ENCODE assay signal across 2 cellular contexts in the genomic region with DNA sequence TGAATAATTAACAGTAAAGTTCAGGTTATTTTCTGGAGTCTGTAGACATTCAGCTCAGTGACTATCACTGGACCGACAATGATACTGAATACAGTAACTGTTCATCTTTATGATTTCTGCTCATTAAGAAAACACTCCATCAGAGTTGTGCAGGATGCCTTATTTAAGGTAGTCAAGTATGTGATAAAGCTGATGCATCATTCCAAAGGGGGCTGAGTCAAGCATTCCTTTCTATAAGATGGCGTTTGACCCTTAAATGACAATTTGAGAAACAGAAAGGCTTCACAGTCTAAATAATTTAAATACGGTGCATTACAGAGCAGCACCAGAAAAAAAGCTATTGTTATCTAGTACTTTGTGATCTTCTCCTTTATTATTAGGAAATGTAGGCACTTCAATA.
TF ChIP-seq lines count a peak whose summit lies in the region.

No MANE protein-coding gene starts in this region.

TF ChIP-seq in SK-N-SH treated with all-trans-retinoic acid at 6 μM for 48 hours, 23 proteins besides CTCF, POLR2A, EP300 and RAD21 (continued from another document):
- TF ChIP-seq, protein P1, sequence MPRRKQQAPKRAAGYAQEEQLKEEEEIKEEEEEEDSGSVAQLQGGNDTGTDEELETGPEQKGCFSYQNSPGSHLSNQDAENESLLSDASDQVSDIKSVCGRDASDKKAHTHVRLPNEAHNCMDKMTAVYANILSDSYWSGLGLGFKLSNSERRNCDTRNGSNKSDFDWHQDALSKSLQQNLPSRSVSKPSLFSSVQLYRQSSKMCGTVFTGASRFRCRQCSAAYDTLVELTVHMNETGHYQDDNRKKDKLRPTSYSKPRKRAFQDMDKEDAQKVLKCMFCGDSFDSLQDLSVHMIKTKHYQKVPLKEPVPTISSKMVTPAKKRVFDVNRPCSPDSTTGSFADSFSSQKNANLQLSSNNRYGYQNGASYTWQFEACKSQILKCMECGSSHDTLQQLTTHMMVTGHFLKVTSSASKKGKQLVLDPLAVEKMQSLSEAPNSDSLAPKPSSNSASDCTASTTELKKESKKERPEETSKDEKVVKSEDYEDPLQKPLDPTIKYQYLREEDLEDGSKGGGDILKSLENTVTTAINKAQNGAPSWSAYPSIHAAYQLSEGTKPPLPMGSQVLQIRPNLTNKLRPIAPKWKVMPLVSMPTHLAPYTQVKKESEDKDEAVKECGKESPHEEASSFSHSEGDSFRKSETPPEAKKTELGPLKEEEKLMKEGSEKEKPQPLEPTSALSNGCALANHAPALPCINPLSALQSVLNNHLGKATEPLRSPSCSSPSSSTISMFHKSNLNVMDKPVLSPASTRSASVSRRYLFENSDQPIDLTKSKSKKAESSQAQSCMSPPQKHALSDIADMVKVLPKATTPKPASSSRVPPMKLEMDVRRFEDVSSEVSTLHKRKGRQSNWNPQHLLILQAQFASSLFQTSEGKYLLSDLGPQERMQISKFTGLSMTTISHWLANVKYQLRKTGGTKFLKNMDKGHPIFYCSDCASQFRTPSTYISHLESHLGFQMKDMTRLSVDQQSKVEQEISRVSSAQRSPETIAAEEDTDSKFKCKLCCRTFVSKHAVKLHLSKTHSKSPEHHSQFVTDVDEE (CRISPR knock-in tag; IDR thresholded peaks at IDR 0.05): no peak
- TF ChIP-seq ZC3H10 (CRISPR knock-in tag; IDR thresholded peaks at IDR 0.05) (no peak), TCF4 (CRISPR knock-in tag; IDR thresholded peaks at IDR 0.05; ENCODE audit: borderline replicate concordance) (no peak), RARB (CRISPR knock-in tag; IDR thresholded peaks at IDR 0.05) (no peak), OSR1 (CRISPR knock-in tag; IDR thresholded peaks at IDR 0.05) (no peak), BACH2 (CRISPR knock-in tag; IDR thresholded peaks at IDR 0.05; ENCODE audit: borderline replicate concordance) (no peak), SNAI2 (CRISPR knock-in tag; IDR thresholded peaks at IDR 0.05) (no peak), ARNTL (CRISPR knock-in tag; IDR thresholded peaks at IDR 0.05; ENCODE audit: borderline replicate concordance, low read depth) (no peak)
- TF ChIP-seq, protein P2, sequence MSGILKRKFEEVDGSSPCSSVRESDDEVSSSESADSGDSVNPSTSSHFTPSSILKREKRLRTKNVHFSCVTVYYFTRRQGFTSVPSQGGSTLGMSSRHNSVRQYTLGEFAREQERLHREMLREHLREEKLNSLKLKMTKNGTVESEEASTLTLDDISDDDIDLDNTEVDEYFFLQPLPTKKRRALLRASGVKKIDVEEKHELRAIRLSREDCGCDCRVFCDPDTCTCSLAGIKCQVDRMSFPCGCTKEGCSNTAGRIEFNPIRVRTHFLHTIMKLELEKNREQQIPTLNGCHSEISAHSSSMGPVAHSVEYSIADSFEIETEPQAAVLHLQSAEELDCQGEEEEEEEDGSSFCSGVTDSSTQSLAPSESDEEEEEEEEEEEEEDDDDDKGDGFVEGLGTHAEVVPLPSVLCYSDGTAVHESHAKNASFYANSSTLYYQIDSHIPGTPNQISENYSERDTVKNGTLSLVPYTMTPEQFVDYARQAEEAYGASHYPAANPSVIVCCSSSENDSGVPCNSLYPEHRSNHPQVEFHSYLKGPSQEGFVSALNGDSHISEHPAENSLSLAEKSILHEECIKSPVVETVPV (CRISPR knock-in tag; IDR thresholded peaks at IDR 0.05): no peak
- TF ChIP-seq, protein P3, sequence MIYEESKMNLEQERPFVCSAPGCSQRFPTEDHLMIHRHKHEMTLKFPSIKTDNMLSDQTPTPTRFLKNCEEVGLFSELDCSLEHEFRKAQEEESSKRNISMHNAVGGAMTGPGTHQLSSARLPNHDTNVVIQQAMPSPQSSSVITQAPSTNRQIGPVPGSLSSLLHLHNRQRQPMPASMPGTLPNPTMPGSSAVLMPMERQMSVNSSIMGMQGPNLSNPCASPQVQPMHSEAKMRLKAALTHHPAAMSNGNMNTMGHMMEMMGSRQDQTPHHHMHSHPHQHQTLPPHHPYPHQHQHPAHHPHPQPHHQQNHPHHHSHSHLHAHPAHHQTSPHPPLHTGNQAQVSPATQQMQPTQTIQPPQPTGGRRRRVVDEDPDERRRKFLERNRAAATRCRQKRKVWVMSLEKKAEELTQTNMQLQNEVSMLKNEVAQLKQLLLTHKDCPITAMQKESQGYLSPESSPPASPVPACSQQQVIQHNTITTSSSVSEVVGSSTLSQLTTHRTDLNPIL (CRISPR knock-in tag; IDR thresholded peaks at IDR 0.05; ENCODE audit: low read depth): no peak
- TF ChIP-seq, protein P4, sequence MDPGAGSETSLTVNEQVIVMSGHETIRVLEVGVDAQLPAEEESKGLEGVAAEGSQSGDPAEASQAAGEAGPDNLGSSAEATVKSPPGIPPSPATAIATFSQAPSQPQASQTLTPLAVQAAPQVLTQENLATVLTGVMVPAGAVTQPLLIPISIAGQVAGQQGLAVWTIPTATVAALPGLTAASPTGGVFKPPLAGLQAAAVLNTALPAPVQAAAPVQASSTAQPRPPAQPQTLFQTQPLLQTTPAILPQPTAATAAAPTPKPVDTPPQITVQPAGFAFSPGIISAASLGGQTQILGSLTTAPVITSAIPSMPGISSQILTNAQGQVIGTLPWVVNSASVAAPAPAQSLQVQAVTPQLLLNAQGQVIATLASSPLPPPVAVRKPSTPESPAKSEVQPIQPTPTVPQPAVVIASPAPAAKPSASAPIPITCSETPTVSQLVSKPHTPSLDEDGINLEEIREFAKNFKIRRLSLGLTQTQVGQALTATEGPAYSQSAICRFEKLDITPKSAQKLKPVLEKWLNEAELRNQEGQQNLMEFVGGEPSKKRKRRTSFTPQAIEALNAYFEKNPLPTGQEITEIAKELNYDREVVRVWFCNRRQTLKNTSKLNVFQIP (CRISPR knock-in tag; IDR thresholded peaks at IDR 0.05; ENCODE audit: borderline replicate concordance, low read depth): no peak
- TF ChIP-seq, protein P5, sequence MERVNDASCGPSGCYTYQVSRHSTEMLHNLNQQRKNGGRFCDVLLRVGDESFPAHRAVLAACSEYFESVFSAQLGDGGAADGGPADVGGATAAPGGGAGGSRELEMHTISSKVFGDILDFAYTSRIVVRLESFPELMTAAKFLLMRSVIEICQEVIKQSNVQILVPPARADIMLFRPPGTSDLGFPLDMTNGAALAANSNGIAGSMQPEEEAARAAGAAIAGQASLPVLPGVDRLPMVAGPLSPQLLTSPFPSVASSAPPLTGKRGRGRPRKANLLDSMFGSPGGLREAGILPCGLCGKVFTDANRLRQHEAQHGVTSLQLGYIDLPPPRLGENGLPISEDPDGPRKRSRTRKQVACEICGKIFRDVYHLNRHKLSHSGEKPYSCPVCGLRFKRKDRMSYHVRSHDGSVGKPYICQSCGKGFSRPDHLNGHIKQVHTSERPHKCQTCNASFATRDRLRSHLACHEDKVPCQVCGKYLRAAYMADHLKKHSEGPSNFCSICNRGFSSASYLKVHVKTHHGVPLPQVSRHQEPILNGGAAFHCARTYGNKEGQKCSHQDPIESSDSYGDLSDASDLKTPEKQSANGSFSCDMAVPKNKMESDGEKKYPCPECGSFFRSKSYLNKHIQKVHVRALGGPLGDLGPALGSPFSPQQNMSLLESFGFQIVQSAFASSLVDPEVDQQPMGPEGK (CRISPR knock-in tag; IDR thresholded peaks at IDR 0.05; ENCODE audit: borderline replicate concordance): no peak
TF ChIP-seq in SK-N-SH treated with all-trans-retinoic acid at 6 μM for 48 hours: peak in this region for 0.

TF ChIP-seq in HepG2, 621 proteins besides CTCF, POLR2A, EP300 and RAD21 (continued from another document):
- TF ChIP-seq, protein P6, sequence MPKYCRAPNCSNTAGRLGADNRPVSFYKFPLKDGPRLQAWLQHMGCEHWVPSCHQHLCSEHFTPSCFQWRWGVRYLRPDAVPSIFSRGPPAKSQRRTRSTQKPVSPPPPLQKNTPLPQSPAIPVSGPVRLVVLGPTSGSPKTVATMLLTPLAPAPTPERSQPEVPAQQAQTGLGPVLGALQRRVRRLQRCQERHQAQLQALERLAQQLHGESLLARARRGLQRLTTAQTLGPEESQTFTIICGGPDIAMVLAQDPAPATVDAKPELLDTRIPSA (CRISPR knock-in tag; IDR thresholded peaks at IDR 0.05; ENCODE audit: borderline replicate concordance): no peak
